ENCODE assay signal across 8 cellular contexts in genomic region chr1:67307251-67308060, GRCh38. TPM values are rescaled to one million over a fixed set of nuclear protein-coding genes. Genes with fewer than 3 reads are reported as not detected.
A peak's percentile ranks its signal among the peaks of the same experiment; 100 is the strongest.
DNase-seq lines count a peak whose midpoint lies in the region; ATAC-seq lines count a peak whose summit lies in the region.

Gene IL12RB2, plus strand, starts transcription at chr1:67307873. Its CDS starts 12,496 bp downstream, at chr1:67320369.

- no peaks in the 10 kb centered on the region for H4K20me1 ChIP-seq in GM23248 (ENCODE audit: insufficient read depth)

- peak within 1 kb of the TSS; percentile 74 to 88 (median 84) for H3K27ac Mint-ChIP-seq in CD4-positive, CD25-positive, alpha-beta regulatory T cell
- peak within 1 kb of the TSS; percentile 98 for H3K27ac Mint-ChIP-seq in activated naive CD4-positive, alpha-beta T cell treated with anti-CD3 and anti-CD28 coated beads, Interleukin-2, amount 50 U/mL, for 24 hours

- DNase-seq in CD4-positive, CD25-positive, alpha-beta regulatory T cell, result peak; percentile 7 to 82 (median 47)
- peak; percentile 5 for DNase-seq in GM23248
- no peak for DNase-seq in NT2/D1 (ENCODE audit: low read depth, low spot score)
- DNase-seq in iPS-NIHi11 (ENCODE audit: low spot score), result peak; percentile 74
- peak; percentile 76 for DNase-seq in stimulated activated CD4-positive, alpha-beta T cell treated with anti-CD3 and anti-CD28 coated beads, Interleukin-1b, Interleukin-23, amount 100 ng/mL, for 48 hours
- DNase-seq in A172 (ENCODE audit: low spot score), result no peak

- H3K27me3 Mint-ChIP-seq in CD4-positive, CD25-positive, alpha-beta regulatory T cell, result peaks cover 12% of the 10 kb centered on the region
- peaks cover 1% of the 10 kb centered on the region for H3K27me3 Mint-ChIP-seq in activated naive CD4-positive, alpha-beta T cell treated with anti-CD3 and anti-CD28 coated beads, Interleukin-2, amount 50 U/mL, for 24 hours

- H3K9me2 ChIP-seq in GM23248 (ENCODE audit: insufficient read depth), result no peaks in the 10 kb centered on the region

- H3K4me3 Mint-ChIP-seq in CD4-positive, CD25-positive, alpha-beta regulatory T cell, result peak within 1 kb of the TSS; percentile 90 to 99 (median 95)
- peak within 1 kb of the TSS; percentile 96 for H3K4me3 Mint-ChIP-seq in activated naive CD4-positive, alpha-beta T cell treated with anti-CD3 and anti-CD28 coated beads, Interleukin-2, amount 50 U/mL, for 24 hours

- in situ Hi-C loops in GM23248 (cut with MboI), result no loop called here

- H3K4me1 Mint-ChIP-seq in CD4-positive, CD25-positive, alpha-beta regulatory T cell, result peaks cover 1 to 42% (median 23%) of the 10 kb centered on the region in 4 donors
- H3K4me1 Mint-ChIP-seq in activated naive CD4-positive, alpha-beta T cell treated with anti-CD3 and anti-CD28 coated beads, Interleukin-2, amount 50 U/mL, for 24 hours, result peaks cover 36% of the 10 kb centered on the region

- H3K9ac ChIP-seq in GM23248 (no peak within 1 kb of the TSS), NT2/D1 (ENCODE audit: insufficient read length, low read depth) (peak within 1 kb of the TSS; percentile 69)

- 9 to 11% methylated on average over 34 to 36 of the region's 75 CpGs for WGBS in GM23248 (ENCODE audit: low coverage in 1 of 2, low lambda C conversion rate in 2 of 2, missing lambda C conversion rate in 2 of 2), 2 experiments

- peaks cover 6% of the 10 kb centered on the region for H3K4me1 ChIP-seq in CD4-positive, CD25-positive, alpha-beta regulatory T cell (ENCODE audit: control insufficient read depth, insufficient read depth, low read length, poor library complexity, severe bottlenecking)
- H3K4me1 ChIP-seq in GM23248 (ENCODE audit: insufficient read depth) (no peaks in the 10 kb centered on the region), NT2/D1 (ENCODE audit: insufficient read depth, insufficient read length) (no peaks in the 10 kb centered on the region)

- peak within 1 kb of the TSS; percentile 60 for H3K27ac ChIP-seq in CD4-positive, CD25-positive, alpha-beta regulatory T cell (ENCODE audit: insufficient read depth, low read length, poor library complexity, severe bottlenecking)
- no peak within 1 kb of the TSS for H3K27ac ChIP-seq in GM23248

- peak within 1 kb of the TSS; percentile 44; the same call in 1 of the 2 replicates for H2AFZ ChIP-seq in GM23248

- peak; percentile 64 to 68 for ATAC-seq in CD4-positive, CD25-positive, alpha-beta regulatory T cell (ENCODE audit: low read depth in 2 of 2)
- no peak for ATAC-seq in HG02642 (IDR thresholded peaks at IDR 0.05; ENCODE audit: poor library complexity, unreplicated experiment)

- H3K36me3 Mint-ChIP-seq in CD4-positive, CD25-positive, alpha-beta regulatory T cell, result no peaks in the 10 kb centered on the region
- peaks cover 6% of the 10 kb centered on the region for H3K36me3 Mint-ChIP-seq in activated naive CD4-positive, alpha-beta T cell treated with anti-CD3 and anti-CD28 coated beads, Interleukin-2, amount 50 U/mL, for 24 hours

- H3K36me3 ChIP-seq in CD4-positive, CD25-positive, alpha-beta regulatory T cell (ENCODE audit: control insufficient read depth, insufficient read depth, low read length), result no peaks in the 10 kb centered on the region
- no peaks in the 10 kb centered on the region for H3K36me3 ChIP-seq in GM23248 (ENCODE audit: low read depth)
- H3K36me3 ChIP-seq in NT2/D1 (ENCODE audit: insufficient read depth, insufficient read length, low read length), result no peaks in the 10 kb centered on the region

- H3K9me3 ChIP-seq in CD4-positive, CD25-positive, alpha-beta regulatory T cell (ENCODE audit: control insufficient read depth in 2 of 2, low read length in 2 of 2), result no peaks in the 10 kb centered on the region
- H3K9me3 ChIP-seq in GM23248 (ENCODE audit: low read depth) (peaks cover 4% of the 10 kb centered on the region), NT2/D1 (ENCODE audit: insufficient read depth, low read length) (no peaks in the 10 kb centered on the region)

- H3K4me2 ChIP-seq in GM23248 (ENCODE audit: unreplicated experiment), result peak within 1 kb of the TSS; percentile 44

- no peaks in the 10 kb centered on the region for H3K79me2 ChIP-seq in GM23248 (ENCODE audit: insufficient read depth)

- no peaks in the 10 kb centered on the region for H3K27me3 ChIP-seq in CD4-positive, CD25-positive, alpha-beta regulatory T cell (ENCODE audit: control insufficient read depth, insufficient read depth, low read length)
- H3K27me3 ChIP-seq in GM23248 (replicated peaks; ENCODE audit: insufficient read depth), result peaks cover 50% of the 10 kb centered on the region
- H3K27me3 ChIP-seq in NT2/D1 (ENCODE audit: insufficient read depth, insufficient read length), result peaks cover 26% of the 10 kb centered on the region

- peaks cover 0 to 2% (median 0%) of the 10 kb centered on the region in 7 donors for H3K9me3 Mint-ChIP-seq in CD4-positive, CD25-positive, alpha-beta regulatory T cell
- peaks cover 3% of the 10 kb centered on the region for H3K9me3 Mint-ChIP-seq in activated naive CD4-positive, alpha-beta T cell treated with anti-CD3 and anti-CD28 coated beads, Interleukin-2, amount 50 U/mL, for 24 hours

- peak within 1 kb of the TSS; percentile 89 for H3K4me3 ChIP-seq in CD4-positive, CD25-positive, alpha-beta regulatory T cell (ENCODE audit: low read depth, low read length)
- H3K4me3 ChIP-seq in GM23248 (0 out of 2 replicates have a peak within 1 kb of the TSS, but pooled peaks have one; percentile 29), NT2/D1 (ENCODE audit: insufficient read length, low read depth) (peak within 1 kb of the TSS; percentile 36)

- no peaks in the 10 kb centered on the region for H3F3A ChIP-seq in GM23248 (ENCODE audit: insufficient read depth)

RNA-seq across cellular contexts. Expression of gene IL12RB2, which starts in this region (rescaled TPM):
- 43.5 TPM for total RNA-seq in CD4-positive, CD25-positive, alpha-beta regulatory T cell
- 10 to 100 TPM; 11.9 to 20.1 (median 16.4) TPM for polyA plus RNA-seq in CD4-positive, CD25-positive, alpha-beta regulatory T cell
- total RNA-seq in GM23248 (2014; rRNA removed; shearing (Covaris generic)), result not detected in 2 replicates
- 0.06 TPM in 1 of 2 replicates, not detected in the other for polyA plus RNA-seq in GM23248 (2016; fragmentation: Nextera tagmentation; extraction: Ambion mirVana)
- total RNA-seq in A172 (2014; rRNA removed; shearing (Covaris generic)), result not detected in 2 replicates

Comparison
In these comparisons a context has a peak if more than half of its experiments do, and no peak if none do; other contexts are left out.
1. RNA of gene IL12RB2 (total RNA-seq): 43.5 TPM in CD4-positive, CD25-positive, alpha-beta regulatory T cell (single experiment); not detected in GM23248 and not detected in A172; every median in the first group is over 10 times any median in the second.
2. RNA of gene IL12RB2 (polyA plus RNA-seq): 11.9 to 20.1 TPM in CD4-positive, CD25-positive, alpha-beta regulatory T cell; 0.06 TPM in GM23248; every median in the first group is over 10 times any median in the second.
3. Peak in DNase-seq, H3K4me3 ChIP-seq and H3K4me2 ChIP-seq in GM23248; RNA of the gene not detected or under 1 TPM.
4. DNase-seq: peak in CD4-positive, CD25-positive, alpha-beta regulatory T cell (3 of 3), iPS-NIHi11 (single experiment) and stimulated activated CD4-positive, alpha-beta T cell treated with anti-CD3 and anti-CD28 coated beads, Interleukin-1b, Interleukin-23, amount 100 ng/mL, for 48 hours (single experiment); none in NT2/D1 (single experiment) and A172 (single experiment).
5. H3K4me3 ChIP-seq: peak in every context shown above with its lines; median percentile 89 in CD4-positive, CD25-positive, alpha-beta regulatory T cell; 36 in NT2/D1; 29 in GM23248.